Comparison of ENCODE assay signal across 18 cellular contexts in the genomic region with DNA sequence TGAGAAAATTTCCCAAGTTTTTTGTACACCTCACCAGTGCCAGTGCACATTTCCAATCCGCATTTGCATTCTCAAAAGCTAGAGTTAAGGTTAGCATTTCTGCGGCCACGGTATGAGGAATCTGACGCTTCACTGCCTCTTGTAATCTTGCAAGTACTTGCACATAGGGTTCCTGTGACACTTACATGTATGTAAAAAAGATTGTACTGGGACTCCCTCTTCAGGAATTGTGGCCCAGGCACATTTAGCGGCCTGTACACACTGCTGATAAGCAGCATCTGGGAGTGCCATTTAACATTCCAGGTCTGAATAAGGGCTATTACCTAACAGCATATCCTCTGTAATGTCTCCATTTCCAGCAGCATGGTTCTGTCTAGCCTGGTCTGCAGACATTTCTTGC.
"Had no signal": no experiment of that assay in that cellular context is flagged by ENCODE, and none has a peak within 500 bp of the region (broad histone marks: within the 10 kb centered on the region; RNA-seq: fewer than 3 reads in every experiment).

No MANE protein-coding gene starts in this region.

- H3K4me1 ChIP-seq: thyroid gland had no signal

- H3K36me3 Mint-ChIP-seq: activated CD8-positive, alpha-beta memory T cell treated with anti-CD3 and anti-CD28 coated beads, Interleukin-2, amount 10 ng/mL, durations not matched to agents 7 days and 5 days; activated naive CD8-positive, alpha-beta T cell treated with anti-CD3 and anti-CD28 coated beads for 36 hours; memory B cell; naive thymus-derived CD8-positive, alpha-beta T cell had no signal

- H3K27ac ChIP-seq: thyroid gland had no signal

- H3K27me3 ChIP-seq: thyroid gland had no signal

- H3K4me3 ChIP-seq: thyroid gland had no signal

- H3K9me3 Mint-ChIP-seq: activated B cell treated with CpG ODN at 0.5 μM for 24 hours; activated CD4-positive, alpha-beta memory T cell treated with anti-CD3 and anti-CD28 coated beads, Interleukin-2, amount 10 ng/mL, durations not matched to agents 7 days and 5 days; activated naive CD8-positive, alpha-beta T cell treated with anti-CD3 and anti-CD28 coated beads for 36 hours; memory B cell; T-helper 2 cell treated with Interferon-gamma antibody and Interleukin-4, amounts not matched to agents 5 μg/mL and 100 μg/mL, for 36 hours had no signal

- H3K27ac Mint-ChIP-seq: activated B cell treated with CpG ODN at 0.5 μM for 24 hours; activated CD4-positive, alpha-beta memory T cell treated with anti-CD3 and anti-CD28 coated beads, Interleukin-2, amount 10 ng/mL, durations not matched to agents 7 days and 5 days; activated CD8-positive, alpha-beta memory T cell treated with anti-CD3 and anti-CD28 coated beads, Interleukin-2, amount 10 ng/mL, durations not matched to agents 7 days and 5 days; activated naive CD8-positive, alpha-beta T cell treated with anti-CD3 and anti-CD28 coated beads for 36 hours; effector memory CD8-positive, alpha-beta T cell; memory B cell; naive thymus-derived CD8-positive, alpha-beta T cell; T-helper 2 cell treated with Interferon-gamma antibody and Interleukin-4, amounts not matched to agents 5 μg/mL and 100 μg/mL, for 36 hours had no signal

- H3K9me3 ChIP-seq: thyroid gland had no signal

- ATAC-seq: activated CD8-positive, alpha-beta memory T cell treated with anti-CD3 and anti-CD28 coated beads, Interleukin-2, amount 10 ng/mL, durations not matched to agents 7 days and 5 days; effector memory CD8-positive, alpha-beta T cell; naive thymus-derived CD8-positive, alpha-beta T cell had no signal

- H3K36me3 ChIP-seq: thyroid gland had no signal

- H3K4me3 Mint-ChIP-seq: activated B cell treated with CpG ODN at 0.5 μM for 24 hours; activated CD4-positive, alpha-beta memory T cell treated with anti-CD3 and anti-CD28 coated beads, Interleukin-2, amount 10 ng/mL, durations not matched to agents 7 days and 5 days; activated CD8-positive, alpha-beta memory T cell treated with anti-CD3 and anti-CD28 coated beads, Interleukin-2, amount 10 ng/mL, durations not matched to agents 7 days and 5 days; activated naive CD8-positive, alpha-beta T cell treated with anti-CD3 and anti-CD28 coated beads for 36 hours; effector memory CD8-positive, alpha-beta T cell; memory B cell; naive thymus-derived CD8-positive, alpha-beta T cell; T-helper 2 cell treated with Interferon-gamma antibody and Interleukin-4, amounts not matched to agents 5 μg/mL and 100 μg/mL, for 36 hours had no signal

- FAIRE-seq: keratinocyte, TTC549, urothelium cell line had no signal

- H3K4me1 Mint-ChIP-seq: activated B cell treated with CpG ODN at 0.5 μM for 24 hours; activated CD4-positive, alpha-beta memory T cell treated with anti-CD3 and anti-CD28 coated beads, Interleukin-2, amount 10 ng/mL, durations not matched to agents 7 days and 5 days; activated CD8-positive, alpha-beta memory T cell treated with anti-CD3 and anti-CD28 coated beads, Interleukin-2, amount 10 ng/mL, durations not matched to agents 7 days and 5 days; activated naive CD8-positive, alpha-beta T cell treated with anti-CD3 and anti-CD28 coated beads for 36 hours; memory B cell; naive thymus-derived CD8-positive, alpha-beta T cell had no signal

- DNase-seq: activated B cell treated with CpG ODN at 0.5 μM for 24 hours; activated CD4-positive, alpha-beta memory T cell treated with anti-CD3 and anti-CD28 coated beads, Interleukin-2, amount 10 ng/mL, durations not matched to agents 7 days and 5 days; activated CD4-positive, alpha-beta T cell treated with anti-CD3 and anti-CD28 coated beads for 48 hours; activated CD8-positive, alpha-beta memory T cell treated with anti-CD3 and anti-CD28 coated beads, Interleukin-2, amount 10 ng/mL, durations not matched to agents 7 days and 5 days; activated naive CD4-positive, alpha-beta T cell; activated naive CD8-positive, alpha-beta T cell treated with anti-CD3 and anti-CD28 coated beads for 36 hours; amniotic stem cell; effector memory CD8-positive, alpha-beta T cell; hippocampal formation; naive thymus-derived CD8-positive, alpha-beta T cell; stimulated activated CD4-positive, alpha-beta T cell treated with anti-CD3 and anti-CD28 coated beads, Interleukin-2, amount 100 ng/mL, for 24 hours; stimulated activated naive CD4-positive, alpha-beta T cell treated with Interleukin-2 at 50 U/mL for 16 hours; thyroid gland had no signal
